Comparison of ENCODE assay signal across 2 cellular contexts in the genomic region with DNA sequence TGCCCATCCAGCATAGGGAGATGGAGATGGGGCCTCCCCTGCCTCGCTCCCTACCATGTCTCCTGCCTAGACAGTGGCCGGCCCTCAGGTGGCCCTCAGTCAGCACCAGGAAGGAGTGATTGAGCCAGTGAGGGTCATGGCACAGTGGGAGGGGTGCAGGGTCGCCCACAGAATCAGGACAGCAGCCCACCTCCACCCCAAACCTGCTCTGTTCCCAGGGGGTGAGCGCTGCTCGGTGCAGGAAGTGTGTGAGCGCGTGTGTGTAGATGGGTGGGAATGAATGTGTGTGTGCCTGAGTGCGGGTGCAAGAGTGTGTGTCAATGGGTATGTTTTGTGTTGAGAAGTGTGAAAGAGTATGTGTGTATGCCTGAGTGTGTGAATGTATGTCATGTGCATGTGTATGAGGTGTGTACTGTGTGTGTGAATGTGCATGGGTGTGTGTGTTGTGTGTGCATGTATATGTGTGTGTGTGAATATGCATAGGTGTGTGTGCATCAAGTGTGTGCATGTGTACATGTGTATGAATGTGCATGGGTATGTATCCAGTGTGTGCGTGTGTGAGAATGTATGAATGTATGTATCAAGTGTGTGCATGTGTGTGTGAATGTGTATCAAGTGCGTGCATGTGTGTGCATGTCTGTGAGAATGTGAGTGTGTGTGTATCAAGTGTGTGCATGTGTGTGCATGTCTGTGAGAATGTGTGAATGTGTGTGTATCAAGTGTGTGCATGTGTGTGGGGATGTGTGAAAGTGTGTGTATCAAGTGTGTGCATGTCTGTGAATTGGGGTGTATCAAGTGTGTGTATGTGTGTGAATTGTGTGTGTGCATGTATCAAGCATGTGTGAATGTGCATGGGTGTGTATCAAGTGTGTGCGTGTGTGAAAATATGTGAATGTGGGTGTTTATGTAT.
TF ChIP-seq lines count a peak whose summit lies in the region.

No MANE protein-coding gene starts in this region.

TF ChIP-seq in HEK293, 187 proteins besides CTCF, POLR2A, EP300 and RAD21:
- TF ChIP-seq, protein P1, sequence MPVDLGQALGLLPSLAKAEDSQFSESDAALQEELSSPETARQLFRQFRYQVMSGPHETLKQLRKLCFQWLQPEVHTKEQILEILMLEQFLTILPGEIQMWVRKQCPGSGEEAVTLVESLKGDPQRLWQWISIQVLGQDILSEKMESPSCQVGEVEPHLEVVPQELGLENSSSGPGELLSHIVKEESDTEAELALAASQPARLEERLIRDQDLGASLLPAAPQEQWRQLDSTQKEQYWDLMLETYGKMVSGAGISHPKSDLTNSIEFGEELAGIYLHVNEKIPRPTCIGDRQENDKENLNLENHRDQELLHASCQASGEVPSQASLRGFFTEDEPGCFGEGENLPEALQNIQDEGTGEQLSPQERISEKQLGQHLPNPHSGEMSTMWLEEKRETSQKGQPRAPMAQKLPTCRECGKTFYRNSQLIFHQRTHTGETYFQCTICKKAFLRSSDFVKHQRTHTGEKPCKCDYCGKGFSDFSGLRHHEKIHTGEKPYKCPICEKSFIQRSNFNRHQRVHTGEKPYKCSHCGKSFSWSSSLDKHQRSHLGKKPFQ (tag by site-specific recombination; IDR thresholded peaks at IDR 0.05): peak; percentile 85
- no peak for TF ChIP-seq ZBTB8A (tag by site-specific recombination; IDR thresholded peaks at IDR 0.05)
- TF ChIP-seq ZNF280C (tag by site-specific recombination; IDR thresholded peaks at IDR 0.05): peak; percentile 57; the same call in 1 of the 2 replicates
- TF ChIP-seq, protein P2, sequence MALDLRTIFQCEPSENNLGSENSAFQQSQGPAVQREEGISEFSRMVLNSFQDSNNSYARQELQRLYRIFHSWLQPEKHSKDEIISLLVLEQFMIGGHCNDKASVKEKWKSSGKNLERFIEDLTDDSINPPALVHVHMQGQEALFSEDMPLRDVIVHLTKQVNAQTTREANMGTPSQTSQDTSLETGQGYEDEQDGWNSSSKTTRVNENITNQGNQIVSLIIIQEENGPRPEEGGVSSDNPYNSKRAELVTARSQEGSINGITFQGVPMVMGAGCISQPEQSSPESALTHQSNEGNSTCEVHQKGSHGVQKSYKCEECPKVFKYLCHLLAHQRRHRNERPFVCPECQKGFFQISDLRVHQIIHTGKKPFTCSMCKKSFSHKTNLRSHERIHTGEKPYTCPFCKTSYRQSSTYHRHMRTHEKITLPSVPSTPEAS (tag by site-specific recombination; IDR thresholded peaks at IDR 0.05): peak; percentile 99
- peak; percentile 66; the same call in 1 of the 2 replicates for TF ChIP-seq ZNF785 (tag by site-specific recombination; IDR thresholded peaks at IDR 0.05)

TF ChIP-seq in K562, 482 proteins besides CTCF, POLR2A, EP300 and RAD21:
- TF ChIP-seq HOXB6 (CRISPR knock-in tag; IDR thresholded peaks at IDR 0.05; ENCODE audit: borderline replicate concordance) (no peak), TSC22D4 (tag; IDR thresholded peaks at IDR 0.05) (0 out of 2 replicates have a peak, but pooled peaks have one; percentile 76), RFX7 (CRISPR knock-in tag; IDR thresholded peaks at IDR 0.05) (no peak), SMAD1 (IDR thresholded peaks at IDR 0.05; ENCODE audit: low read depth, low read length, partially characterized antibody) (no peak), STAG1 (CRISPR knock-in tag; IDR thresholded peaks at IDR 0.05; ENCODE audit: borderline replicate concordance) (no peak)
